ENCODE assay signal across 21 cellular contexts in the genomic region with DNA sequence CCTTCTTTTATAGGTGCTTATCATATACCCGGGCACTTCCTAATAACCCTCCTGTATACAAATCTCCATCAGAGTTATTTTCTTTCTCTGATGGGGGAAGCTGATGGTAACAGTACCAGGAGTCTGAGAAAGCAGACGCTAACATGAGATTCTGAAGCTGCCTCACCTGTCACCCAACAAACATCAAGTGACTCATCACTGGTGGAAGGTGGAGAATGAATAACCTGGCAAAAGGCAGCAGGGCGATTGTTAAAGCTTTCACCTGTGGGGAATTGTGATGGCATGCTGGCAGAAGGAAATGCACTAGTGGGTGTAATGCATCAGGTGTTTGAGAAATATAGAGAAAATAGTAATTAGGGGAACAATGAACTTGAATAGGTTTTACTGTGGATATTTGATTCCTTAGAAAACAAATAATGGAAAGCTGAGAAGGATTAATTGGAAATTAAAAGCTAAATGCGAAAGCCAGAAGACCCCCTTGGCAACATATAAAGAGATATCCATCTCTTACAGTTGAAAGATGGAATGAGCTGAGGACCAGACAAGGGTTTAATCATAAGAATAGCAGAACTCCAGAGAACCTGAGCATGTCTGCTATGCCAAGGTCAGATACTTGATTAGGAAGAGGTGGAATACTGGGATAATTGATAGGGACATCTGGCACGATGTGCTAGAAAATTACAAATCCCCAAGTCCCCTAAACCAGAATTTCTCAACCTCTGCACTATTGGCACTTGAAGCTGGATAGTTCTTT.
"Had no signal": no experiment of that assay in that cellular context is flagged by ENCODE, and none has a peak within 500 bp of the region (broad histone marks: within the 10 kb centered on the region; RNA-seq: fewer than 3 reads in every experiment).

No MANE protein-coding gene starts in this region.

- H3K4me3 ChIP-seq: left lung, lung, sigmoid colon, smooth muscle cell, thoracic aorta, upper lobe of left lung had no signal

- H3K36me3 ChIP-seq: left lung, sigmoid colon, thoracic aorta, upper lobe of left lung had no signal

- H3K4me1 ChIP-seq: left lung, sigmoid colon, upper lobe of left lung had no signal

- H3K27me3 ChIP-seq: left lung, sigmoid colon, upper lobe of left lung had no signal

- H3K4me2 ChIP-seq: smooth muscle cell had no signal

- H3K27ac ChIP-seq: left lung, sigmoid colon, thoracic aorta, upper lobe of left lung had no signal

- H3K9me3 ChIP-seq: left lung, sigmoid colon, thoracic aorta, upper lobe of left lung had no signal

- DNase-seq: activated B cell treated with CpG ODN at 0.5 μM for 24 hours; activated CD4-positive, alpha-beta memory T cell treated with anti-CD3 and anti-CD28 coated beads for 36 hours; activated CD4-positive, alpha-beta T cell treated with anti-CD3 and anti-CD28 coated beads for 4 hours; activated naive CD4-positive, alpha-beta T cell treated with anti-CD3 and anti-CD28 coated beads for 36 hours; activated naive CD8-positive, alpha-beta T cell treated with anti-CD3 and anti-CD28 coated beads, Interleukin-2, amount 10 ng/mL, durations not matched to agents 7 days and 5 days; activated T-cell treated with anti-CD3 and anti-CD28 coated beads, Interleukin-2, amount 50 U/mL, for 48 hours; amniotic stem cell; cortex of kidney; foreskin fibroblast; immature natural killer cell; left lung; naive thymus-derived CD4-positive, alpha-beta T cell; retina; sigmoid colon; stimulated activated CD4-positive, alpha-beta T cell treated with anti-CD3 and anti-CD28 coated beads, Interleukin-2, amount 100 ng/mL, for 48 hours; stimulated activated naive CD4-positive, alpha-beta T cell; T1000; upper lobe of left lung had no signal
